ENCODE assay signal across 18 cellular contexts in the genomic region with DNA sequence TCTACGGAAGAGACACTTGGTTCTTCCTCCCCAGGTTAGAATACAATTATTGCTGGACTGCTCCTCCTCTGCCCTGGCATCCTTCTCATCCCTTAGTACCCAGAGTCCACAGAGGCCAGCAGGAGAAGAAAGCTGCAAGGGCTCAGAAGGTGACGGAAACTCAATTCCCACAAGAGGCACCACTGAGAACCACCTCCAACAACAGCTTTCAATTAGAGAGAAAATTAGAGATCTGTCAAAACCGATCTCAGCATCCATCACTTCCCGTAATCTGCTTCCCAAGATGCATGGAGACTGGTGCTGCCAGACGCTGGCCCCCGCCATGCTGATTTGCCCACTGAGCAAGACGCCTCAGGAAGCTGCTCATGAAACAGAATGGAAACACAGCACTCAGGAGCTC.
DNase-seq lines count a peak whose midpoint lies in the region; ATAC-seq and TF ChIP-seq lines count a peak whose summit lies in the region.
"Had no signal": no experiment of that assay in that cellular context is flagged by ENCODE, and none has a peak within 500 bp of the region (broad histone marks: within the 10 kb centered on the region; RNA-seq: fewer than 3 reads in every experiment).

No MANE protein-coding gene starts in this region.

- H3K4me2 ChIP-seq in H9 (ENCODE audit: insufficient read depth, insufficient read length, low read length) (no peak overlapping the region), trophoblast cell (ENCODE audit: low read length) (no peak overlapping the region), neuronal stem cell (ENCODE audit: insufficient read depth, low read length, poor library complexity, severe bottlenecking) (no peak overlapping the region)
- H3K4me2 ChIP-seq: BLaER1 had no signal

- H3K18ac ChIP-seq in H9 (ENCODE audit: insufficient read length, low read depth, low read length) (no peak overlapping the region), trophoblast cell (ENCODE audit: low read length) (no peak overlapping the region), neuronal stem cell (ENCODE audit: low read length) (no peak overlapping the region)

- no CpG with 5 or more reads among the region's 7 CpGs for WGBS in H9 (ENCODE audit: extremely low coverage, insufficient read length, low lambda C conversion rate)
- WGBS in endodermal cell (ENCODE audit: insufficient coverage in 1 of 2, insufficient read length in 1 of 2), 2 experiments = 89 to 90% methylated on average over 7 of the region's 7 CpGs
- WGBS in trophoblast cell (ENCODE audit: extremely low coverage, insufficient coverage, insufficient read length) = no CpG with 5 or more reads among the region's 7 CpGs
- WGBS in prostate gland = 91% methylated on average over 7 of the region's 7 CpGs
- 88 to 89% methylated on average over 7 of the region's 7 CpGs for WGBS in aorta, 2 donors
- no CpG with 5 or more reads among the region's 7 CpGs for WGBS in neuronal stem cell (ENCODE audit: extremely low coverage in 2 of 2, insufficient read length in 2 of 2, insufficient replicate concordance in 1 of 2), 2 donors

- no peak for ATAC-seq in aorta (ENCODE audit: low FRiP score)
- ATAC-seq in GM21526 (IDR thresholded peaks at IDR 0.05; ENCODE audit: low FRiP score, unreplicated experiment) = no peak
- ATAC-seq: GM12878, HepG2 had no signal

- H3K4me1 ChIP-seq in H9 (ENCODE audit: insufficient read depth, low read length) (0 out of 2 replicates have a peak, but pooled peaks cover 8% of the 10 kb centered on the region), endodermal cell (ENCODE audit: control insufficient read depth, insufficient read depth, low read length) (peaks cover 6% of the 10 kb centered on the region), trophoblast cell (ENCODE audit: control insufficient read depth in 1 of 2, insufficient read depth in 2 of 2, low read length in 2 of 2) (peaks cover 2 to 7% of the 10 kb centered on the region in 2 experiments), prostate gland (replicated peaks) (no peaks in the 10 kb centered on the region), aorta (ENCODE audit: control insufficient read depth in 1 of 2, insufficient read depth in 2 of 2, low read length in 2 of 2) (no peaks in the 10 kb centered on the region), neuronal stem cell (ENCODE audit: control insufficient read depth in 2 of 2, insufficient read depth in 1 of 2, low read depth in 1 of 2, low read length in 2 of 2) (peaks cover 1 to 3% of the 10 kb centered on the region in 2 donors)
- H3K4me1 ChIP-seq: HAP-1 had no signal

- DNase-seq in H9 = no peak
- DNase-seq in NCI-H82 treated with DMSO at 0.1 percent for 48 hours (lab: John Stamatoyannopoulos, UW; ENCODE audit: unreplicated experiment) = peak; percentile 8
- no peak for DNase-seq in endodermal cell
- no peak for DNase-seq in trophoblast cell
- DNase-seq in prostate gland (ENCODE audit: low spot score) = no peak
- no peak for DNase-seq in aorta
- DNase-seq in neuronal stem cell (ENCODE audit: low spot score) = no peak
- DNase-seq: 8988T; AML-193; Caco-2; CD8-positive, alpha-beta memory T cell; DMS53; GOT3 had no signal

- H4K91ac ChIP-seq in H9 (ENCODE audit: insufficient read length, low read depth, low read length) (no peak overlapping the region), trophoblast cell (ENCODE audit: low read depth, low read length) (no peak overlapping the region), neuronal stem cell (ENCODE audit: low read depth, low read length, poor library complexity) (no peak overlapping the region)

- H3K36me3 ChIP-seq in endodermal cell (ENCODE audit: control insufficient read depth, insufficient read depth, low read length) (no peaks in the 10 kb centered on the region), trophoblast cell (ENCODE audit: control insufficient read depth in 1 of 2, insufficient read depth in 2 of 2, low read length in 2 of 2) (no peaks in the 10 kb centered on the region), prostate gland (no peaks in the 10 kb centered on the region), aorta (ENCODE audit: control insufficient read depth in 1 of 2, insufficient read depth in 2 of 2, low read length in 1 of 2) (no peaks in the 10 kb centered on the region), neuronal stem cell (replicated peaks in 1 of 2; ENCODE audit: control insufficient read depth in 2 of 2, insufficient read depth in 2 of 2, low read length in 2 of 2) (no peaks in the 10 kb centered on the region)
- H3K36me3 ChIP-seq: BLaER1, HAP-1 had no signal

- H3K36me3 Mint-ChIP-seq in H9 (ENCODE audit: insufficient read depth in 1 of 3, low read depth in 3 of 3) = no peaks in the 10 kb centered on the region
- H3K36me3 Mint-ChIP-seq in endodermal cell (ENCODE audit: low read depth) = no peaks in the 10 kb centered on the region
- H3K36me3 Mint-ChIP-seq: CD8-positive, alpha-beta memory T cell had no signal

- no peak overlapping the region for H2AK5ac ChIP-seq in H9 (ENCODE audit: insufficient read length, low read length)
- peak overlapping the region; percentile 42 for H2AK5ac ChIP-seq in trophoblast cell (ENCODE audit: low read length)
- H2AK5ac ChIP-seq in neuronal stem cell (ENCODE audit: low read depth, low read length) = no peak overlapping the region

- H4K8ac ChIP-seq in H9 (replicated peaks; ENCODE audit: insufficient read length, low read depth, low read length) (no peak overlapping the region), trophoblast cell (ENCODE audit: low read depth, low read length) (no peak overlapping the region), neuronal stem cell (ENCODE audit: low read depth, low read length) (no peak overlapping the region)

- H3K79me1 ChIP-seq in H9 (ENCODE audit: insufficient read depth, low read depth, low read length, poor library complexity, severe bottlenecking) = no peaks in the 10 kb centered on the region
- peaks cover 7% of the 10 kb centered on the region for H3K79me1 ChIP-seq in trophoblast cell (ENCODE audit: low read length)
- no peaks in the 10 kb centered on the region for H3K79me1 ChIP-seq in neuronal stem cell (ENCODE audit: low read depth, low read length)

- intact Hi-C loops in prostate gland (cut with DNase I) (no loop called here), aorta (cut with DNase I) (no loop called here)

- 0 out of 2 replicates have a peak, but pooled peaks cover 1% of the 10 kb centered on the region for H3K27me3 ChIP-seq in H9 (ENCODE audit: insufficient read depth, low read length)
- H3K27me3 ChIP-seq in endodermal cell (ENCODE audit: control insufficient read depth, insufficient read depth, low read length, poor library complexity, severe bottlenecking) = no peaks in the 10 kb centered on the region
- no peaks in the 10 kb centered on the region for H3K27me3 ChIP-seq in trophoblast cell (ENCODE audit: insufficient read depth, low read length)
- H3K27me3 ChIP-seq in prostate gland (replicated peaks; ENCODE audit: insufficient read depth) = no peaks in the 10 kb centered on the region
- H3K27me3 ChIP-seq in aorta (ENCODE audit: control insufficient read depth in 1 of 2, insufficient read depth in 2 of 2, low read length in 1 of 2) = peaks cover 0 to 1% of the 10 kb centered on the region in 2 donors
- H3K27me3 ChIP-seq in neuronal stem cell (ENCODE audit: control insufficient read depth in 3 of 3, insufficient read depth in 3 of 3, low read depth in 1 of 3, low read length in 3 of 3) = no peaks in the 10 kb centered on the region
- H3K27me3 ChIP-seq: BLaER1 had no signal

- no peak overlapping the region for H3K56ac ChIP-seq in H9 (ENCODE audit: insufficient read length, low read depth, low read length)

- peaks cover 18 to 38% of the 10 kb centered on the region in 2 experiments for H3K4me1 Mint-ChIP-seq in H9
- H3K4me1 Mint-ChIP-seq in endodermal cell = peaks cover 17% of the 10 kb centered on the region
- H3K4me1 Mint-ChIP-seq: CD8-positive, alpha-beta memory T cell had no signal

- H3K27ac ChIP-seq in H9 (ENCODE audit: insufficient read length, low read depth, low read length) (no peak overlapping the region), endodermal cell (ENCODE audit: low read depth, low read length) (no peak overlapping the region), trophoblast cell (ENCODE audit: low read depth, low read length) (no peak overlapping the region), prostate gland (no peak overlapping the region), aorta (ENCODE audit: low read depth in 1 of 2, low read length in 2 of 2) (no peak overlapping the region), neuronal stem cell (replicated peaks; ENCODE audit: low read length) (no peak overlapping the region)
- H3K27ac ChIP-seq: BLaER1 had no signal

- H2BK120ac ChIP-seq in H9 (ENCODE audit: low read depth, low read length, poor library complexity, severe bottlenecking) = no peak overlapping the region
- no peak overlapping the region for H2BK120ac ChIP-seq in trophoblast cell (ENCODE audit: insufficient read depth, low read length, poor library complexity)
- H2BK120ac ChIP-seq in neuronal stem cell (ENCODE audit: low read depth, low read length) = no peak overlapping the region

- TF ChIP-seq CTCF in H9 (conservative IDR thresholded peaks at IDR 0.05) (0 out of 3 replicates have a peak, but pooled peaks have one; percentile 18), endodermal cell (conservative IDR thresholded peaks at IDR 0.05) (peak; percentile 28), prostate gland (IDR thresholded peaks at IDR 0.05) (no peak)

- H3K79me2 ChIP-seq in H9 (ENCODE audit: insufficient read depth, low read length) (no peaks in the 10 kb centered on the region), trophoblast cell (ENCODE audit: control insufficient read depth, insufficient read depth, low read length, poor library complexity) (no peaks in the 10 kb centered on the region)

- no peak overlapping the region for H2BK20ac ChIP-seq in H9 (ENCODE audit: low read depth, low read length, poor library complexity, severe bottlenecking)

- H3K9me3 Mint-ChIP-seq in H9 = no peaks in the 10 kb centered on the region
- no peaks in the 10 kb centered on the region for H3K9me3 Mint-ChIP-seq in endodermal cell

- H3K4ac ChIP-seq in H9 (ENCODE audit: low read depth, low read length) (no peak overlapping the region), trophoblast cell (ENCODE audit: low read depth, low read length) (no peak overlapping the region), neuronal stem cell (ENCODE audit: low read length) (no peak overlapping the region)

- no peaks in the 10 kb centered on the region for H4K20me1 ChIP-seq in H9 (ENCODE audit: control insufficient read depth, insufficient read depth, insufficient read length)
- H4K20me1 ChIP-seq: BLaER1 had no signal

- no peak overlapping the region; a peak in 1 of 7 replicates for H3K27ac Mint-ChIP-seq in H9
- no peak overlapping the region for H3K27ac Mint-ChIP-seq in endodermal cell
- H3K27ac Mint-ChIP-seq: CD8-positive, alpha-beta memory T cell had no signal

- H2BK12ac ChIP-seq in H9 (ENCODE audit: insufficient read length, low read depth, low read length) (no peak overlapping the region), trophoblast cell (ENCODE audit: low read length) (no peak overlapping the region), neuronal stem cell (ENCODE audit: low read length) (no peak overlapping the region)

- H3K9me3 ChIP-seq in H9 (ENCODE audit: control insufficient read depth, low read depth, low read length) (no peaks in the 10 kb centered on the region), endodermal cell (ENCODE audit: control insufficient read depth, low read length) (peaks cover 5% of the 10 kb centered on the region), trophoblast cell (ENCODE audit: insufficient read depth, low read depth, low read length) (no peaks in the 10 kb centered on the region), prostate gland (no peaks in the 10 kb centered on the region), aorta (ENCODE audit: control insufficient read depth, low read length) (no peaks in the 10 kb centered on the region), neuronal stem cell (replicated peaks in 1 of 2; ENCODE audit: control insufficient read depth in 2 of 2, insufficient read depth in 1 of 2, low read depth in 1 of 2, low read length in 2 of 2) (no peaks in the 10 kb centered on the region)
- H3K9me3 ChIP-seq: BLaER1, Caco-2, HAP-1 had no signal

- no peak for TF ChIP-seq POLR2A in prostate gland (IDR thresholded peaks at IDR 0.05)

- H3T11ph ChIP-seq in H9 (ENCODE audit: low read length) = no peak overlapping the region

- H3K23ac ChIP-seq in H9 (ENCODE audit: insufficient read length, low read depth, low read length) (no peak overlapping the region), trophoblast cell (ENCODE audit: low read length) (no peak overlapping the region), neuronal stem cell (ENCODE audit: low read depth, low read length, poor library complexity) (no peak overlapping the region)

- H3K4me3 Mint-ChIP-seq in H9 (no peak overlapping the region), endodermal cell (no peak overlapping the region)
- H3K4me3 Mint-ChIP-seq: CD8-positive, alpha-beta memory T cell had no signal

- H2AFZ ChIP-seq in H9 (ENCODE audit: low read length) = no peak overlapping the region
- H2AFZ ChIP-seq in trophoblast cell (ENCODE audit: insufficient read depth, low read length, poor library complexity) = no peak overlapping the region
- no peak overlapping the region for H2AFZ ChIP-seq in neuronal stem cell (ENCODE audit: low read length)

- no peaks in the 10 kb centered on the region for H3K23me2 ChIP-seq in H9 (ENCODE audit: insufficient read length, low read depth, low read length, poor library complexity, severe bottlenecking)

- H2BK15ac ChIP-seq in H9 (ENCODE audit: low read depth, low read length) (no peak overlapping the region), neuronal stem cell (ENCODE audit: low read length) (no peak overlapping the region)

- no peak overlapping the region for H4K5ac ChIP-seq in H9 (ENCODE audit: insufficient read length, low read depth, low read length)

- H3K4me3 ChIP-seq in endodermal cell (ENCODE audit: low read length) (no peak overlapping the region), trophoblast cell (ENCODE audit: low read depth, low read length) (no peak overlapping the region), prostate gland (no peak overlapping the region), aorta (ENCODE audit: low read length in 2 of 2) (no peak overlapping the region), neuronal stem cell (ENCODE audit: low read length in 2 of 2) (no peak overlapping the region)
- H3K4me3 ChIP-seq: BLaER1, GM12878, HAP-1 had no signal

- H2BK5ac ChIP-seq in H9 (ENCODE audit: insufficient read length, low read length) (no peak overlapping the region), trophoblast cell (ENCODE audit: low read depth, low read length, poor library complexity) (no peak overlapping the region), neuronal stem cell (ENCODE audit: low read length) (no peak overlapping the region)

- no peak overlapping the region for H3K9ac ChIP-seq in H9 (ENCODE audit: extremely low read depth, insufficient read length, low read length)
- H3K9ac ChIP-seq in endodermal cell (ENCODE audit: extremely low read depth, low read length, poor library complexity, severe bottlenecking) = no peak overlapping the region
- no peak overlapping the region for H3K9ac ChIP-seq in trophoblast cell (ENCODE audit: low read length)
- no peak overlapping the region for H3K9ac ChIP-seq in neuronal stem cell (ENCODE audit: low read depth, low read length, poor library complexity)
- H3K9ac ChIP-seq: BLaER1 had no signal

- H3K14ac ChIP-seq in H9 (ENCODE audit: insufficient read depth, low read length) (no peak overlapping the region), trophoblast cell (ENCODE audit: low read length) (no peak overlapping the region), neuronal stem cell (ENCODE audit: low read length) (no peak overlapping the region)

- H4K12ac ChIP-seq in trophoblast cell (ENCODE audit: low read depth, low read length) = no peak overlapping the region

- H3K27me3 Mint-ChIP-seq in H9 (ENCODE audit: low read depth) (no peaks in the 10 kb centered on the region; the same call in 1 of the 2 replicates), endodermal cell (ENCODE audit: insufficient read depth) (no peaks in the 10 kb centered on the region)

Comparison
In these comparisons a context has a peak if more than half of its experiments do, and no peak if none do; other contexts are left out.
1. CTCF ChIP-seq: peak in H9 (single experiment) and endodermal cell (single experiment); none in prostate gland (0 of 4).